In the genomic region with DNA sequence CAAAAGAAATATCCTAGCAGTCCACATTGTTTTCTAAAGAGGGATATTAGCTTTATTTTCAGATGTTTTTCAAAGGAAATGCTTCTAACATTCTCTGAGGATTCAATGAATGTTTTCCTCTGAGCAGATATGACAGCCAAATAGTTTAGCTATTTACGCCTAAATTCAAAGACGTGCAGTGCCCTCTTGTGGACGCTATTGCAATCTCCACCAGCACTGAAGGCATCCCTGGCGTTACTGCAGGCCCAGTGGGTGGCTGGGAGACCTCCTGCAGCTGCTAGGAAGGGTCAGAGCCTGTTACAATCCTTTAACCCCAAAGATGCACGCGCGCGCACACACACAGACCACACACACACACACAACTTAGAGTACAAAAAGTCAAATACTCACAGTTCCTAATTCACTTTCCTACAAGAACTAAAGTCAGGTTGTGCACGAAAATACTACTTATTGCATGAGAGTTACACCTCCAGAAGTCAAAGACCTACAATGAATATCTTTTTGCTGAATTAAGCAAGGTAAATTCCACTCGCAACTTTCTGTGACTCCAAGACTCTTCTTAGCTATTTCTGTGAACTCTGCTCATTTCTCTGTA, we compare ENCODE assay signal across 8 cellular contexts.
DNase-seq lines count a peak whose midpoint lies in the region; ATAC-seq, FAIRE-seq and TF ChIP-seq lines count a peak whose summit lies in the region.

No MANE protein-coding gene starts in this region.

- no peak overlapping the region for H2AFZ ChIP-seq in GM12878 (ENCODE audit: control insufficient read depth, low read depth, low read length)

- H3K36me3 ChIP-seq in A673 (ENCODE audit: insufficient read depth, low read length, poor library complexity, severe bottlenecking) (no peaks in the 10 kb centered on the region), MG63 (no peaks in the 10 kb centered on the region), SJSA1 (no peaks in the 10 kb centered on the region), GM12878 (ENCODE audit: control insufficient read depth in 2 of 2, insufficient read depth in 2 of 2, low read length in 1 of 2) (no peaks in the 10 kb centered on the region), spleen (no peaks in the 10 kb centered on the region)

- DNase-seq in A673 (ENCODE audit: low spot score), result peak; percentile 83
- peak; percentile 63 for DNase-seq in MG63
- DNase-seq in SJSA1 (ENCODE audit: low read depth in 1 of 2, low spot score in 2 of 2), result peak; percentile 65 to 72
- DNase-seq in GM12878 (ENCODE audit: low read depth, low spot score), result no peak
- peak; percentile 88 for DNase-seq in iPS DF 4.7 (ENCODE audit: extremely low read depth, low spot score)
- no peak for DNase-seq in spleen

- H4K20me1 ChIP-seq in GM12878 (ENCODE audit: control insufficient read depth, insufficient read depth), result no peaks in the 10 kb centered on the region

- no peak overlapping the region for H3K4me2 ChIP-seq in GM12878 (ENCODE audit: control insufficient read depth, insufficient read depth)

- POLR2A ChIA-PET in A673 (lab: Charles Lee; ENCODE audit: low non-redundant PET), result no interaction called here
- POLR2A ChIA-PET in GM12878 (lab: Charles Lee), result no interaction called here

- TF ChIP-seq CTCF in A673 (conservative IDR thresholded peaks at IDR 0.05; ENCODE audit: low read depth, low read length) (peak; percentile 91), GM12875 (IDR thresholded peaks at IDR 0.05; ENCODE audit: borderline replicate concordance, insufficient read depth, low read depth, low read length) (peak; percentile 54; the same call in 1 of the 2 replicates), GM12878 (IDR thresholded peaks at IDR 0.05 in 2 of 3, conservative IDR thresholded peaks at IDR 0.05 in 1 of 3; ENCODE audit: control insufficient read depth in 2 of 3, extremely low read depth in 1 of 3, insufficient read depth in 1 of 3, low read depth in 3 of 3, low read length in 3 of 3) (peak; percentile 55 to 60 (median 57)), spleen (IDR thresholded peaks at IDR 0.05 in 8 of 11, conservative IDR thresholded peaks at IDR 0.05 in 3 of 11) (peak; percentile 11 to 79 (median 61))

- peak; percentile 62 for TF ChIP-seq RAD21 in GM12878 (IDR thresholded peaks at IDR 0.05; ENCODE audit: insufficient read depth, low read depth, low read length)

- TF ChIP-seq EP300 in GM12878 (IDR thresholded peaks at IDR 0.05; ENCODE audit: borderline replicate concordance in 1 of 2, control insufficient read depth in 1 of 2, low read depth in 2 of 2, low read length in 2 of 2), result no peak

- H3K9me3 ChIP-seq in A673 (ENCODE audit: low read depth, low read length, poor library complexity, severe bottlenecking), result no peaks in the 10 kb centered on the region
- no peaks in the 10 kb centered on the region for H3K9me3 ChIP-seq in MG63
- H3K9me3 ChIP-seq in SJSA1 (replicated peaks), result no peaks in the 10 kb centered on the region
- no peaks in the 10 kb centered on the region for H3K9me3 ChIP-seq in GM12878 (replicated peaks; ENCODE audit: control insufficient read depth, insufficient read depth, low read length)
- no peaks in the 10 kb centered on the region for H3K9me3 ChIP-seq in spleen

- H3K4me1 ChIP-seq in A673 (ENCODE audit: insufficient read depth, low read length, poor library complexity, severe bottlenecking) (no peaks in the 10 kb centered on the region), SJSA1 (replicated peaks) (peaks cover 8% of the 10 kb centered on the region; the same call in 1 of the 2 replicates), GM12878 (ENCODE audit: control insufficient read depth, insufficient read depth, low read length) (no peaks in the 10 kb centered on the region), spleen (no peaks in the 10 kb centered on the region)

- peak; percentile 68 for ATAC-seq in GM12878
- no peak for ATAC-seq in GM19328 (IDR thresholded peaks at IDR 0.05; ENCODE audit: unreplicated experiment)

- CTCF ChIA-PET in A673 (lab: Charles Lee), result interaction anchor here (0.5 to 1.2 kb wide), 11 partner anchors 9 to 746 kb away, joined by 3 to 6 read pairs (median 4); no protein-coding TSS in a partner anchor
- CTCF ChIA-PET in GM12878 (lab: Yijun Ruan, JAX), result interaction anchor here (0.7 to 3.8 kb wide), 24 partner anchors 8 to 1609 kb away, joined by 3 to 58 read pairs (median 4); no protein-coding TSS in a partner anchor

- no peak overlapping the region for H3K4me3 ChIP-seq in A673 (ENCODE audit: low read depth, low read length, poor library complexity, severe bottlenecking)
- H3K4me3 ChIP-seq in GM12875 (ENCODE audit: low read depth, low read length), result no peak overlapping the region
- H3K4me3 ChIP-seq in MG63, result no peak overlapping the region
- H3K4me3 ChIP-seq in SJSA1, result no peak overlapping the region
- no peak overlapping the region for H3K4me3 ChIP-seq in GM12878
- H3K4me3 ChIP-seq in spleen, result no peak overlapping the region

- SMC1A ChIA-PET in GM12878 (lab: Charles Lee; ENCODE audit: uncharacterized antibody, unreplicated experiment), result interaction anchor here (0.7 to 3.5 kb wide), 20 partner anchors 9 to 731 kb away, joined by 3 to 30 read pairs (median 4); no protein-coding TSS in a partner anchor

- no peak for FAIRE-seq in GM12878 (lab: Jason Lieb, UNC)

- H3K27me3 ChIP-seq in A673 (replicated peaks; ENCODE audit: insufficient read depth, low read depth, low read length, poor library complexity) (no peaks in the 10 kb centered on the region), MG63 (no peaks in the 10 kb centered on the region), SJSA1 (replicated peaks) (no peaks in the 10 kb centered on the region), GM12878 (replicated peaks in 1 of 2; ENCODE audit: control insufficient read depth in 2 of 2, insufficient read depth in 2 of 2, low read length in 1 of 2) (no peaks in the 10 kb centered on the region), spleen (replicated peaks in 1 of 7) (no peaks in the 10 kb centered on the region)

- in situ Hi-C loops in GM12878 (cut with MboI), result no loop called here

- 35% methylated on average over 10 of the region's 10 CpGs for WGBS in GM12878 (ENCODE audit: insufficient coverage, insufficient replicate concordance, low lambda C conversion rate, missing lambda C conversion rate)
- WGBS in spleen, 5 donors, result 24 to 33% (median 26%) methylated on average over 10 of the region's 10 CpGs

- no peak overlapping the region for H3K9ac ChIP-seq in GM12878 (ENCODE audit: control insufficient read depth, insufficient read depth, low read length)

- H3K27ac ChIP-seq in A673 (ENCODE audit: low read depth, low read length, poor library complexity, severe bottlenecking) (no peak overlapping the region), SJSA1 (no peak overlapping the region), GM12878 (ENCODE audit: control insufficient read depth, insufficient read depth) (no peak overlapping the region), spleen (no peak overlapping the region)

- RAD21 ChIA-PET in GM12878 (lab: Charles Lee; ENCODE audit: unreplicated experiment), result interaction anchor here (0.7 to 3.2 kb wide), 14 partner anchors 114 to 569 kb away, joined by 3 to 23 read pairs (median 3); no protein-coding TSS in a partner anchor

- BruUV-seq in A673 (replicated peaks; lab: Mats Ljungman, UMichigan) (no TSS peak), GM12878 (replicated peaks; lab: Mats Ljungman, UMichigan) (no TSS peak)

- no peaks in the 10 kb centered on the region for H3K79me2 ChIP-seq in GM12878 (ENCODE audit: control insufficient read depth, insufficient read depth, low read length)

- intact Hi-C loops in A673 (cut with micrococcal nuclease; ENCODE audit: unreplicated experiment) (loop anchor here (2.0 to 10.0 kb wide), 5 partner anchors 295 to 1609 kb away; no protein-coding TSS in a partner anchor), GM12878 (cut with micrococcal nuclease; ENCODE audit: unreplicated experiment) (loop anchor here (5.0 kb wide), 1 partner anchor 1610 kb away; no protein-coding TSS in a partner anchor), spleen (cut with DNase I; ENCODE audit: low total_unique reads) (no loop called here)

- TF ChIP-seq POLR2A in GM12878 (IDR thresholded peaks at IDR 0.05; ENCODE audit: low read depth, low read length) (no peak), spleen (IDR thresholded peaks at IDR 0.05) (no peak)

TF ChIP-seq in GM12878, 131 proteins besides CTCF, POLR2A, EP300 and RAD21:
- TF ChIP-seq, protein P1, sequence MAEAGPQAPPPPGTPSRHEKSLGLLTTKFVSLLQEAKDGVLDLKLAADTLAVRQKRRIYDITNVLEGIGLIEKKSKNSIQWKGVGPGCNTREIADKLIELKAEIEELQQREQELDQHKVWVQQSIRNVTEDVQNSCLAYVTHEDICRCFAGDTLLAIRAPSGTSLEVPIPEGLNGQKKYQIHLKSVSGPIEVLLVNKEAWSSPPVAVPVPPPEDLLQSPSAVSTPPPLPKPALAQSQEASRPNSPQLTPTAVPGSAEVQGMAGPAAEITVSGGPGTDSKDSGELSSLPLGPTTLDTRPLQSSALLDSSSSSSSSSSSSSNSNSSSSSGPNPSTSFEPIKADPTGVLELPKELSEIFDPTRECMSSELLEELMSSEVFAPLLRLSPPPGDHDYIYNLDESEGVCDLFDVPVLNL (IDR thresholded peaks at IDR 0.05; ENCODE audit: low read depth, low read length), result no peak
- TF ChIP-seq SMC3 (IDR thresholded peaks at IDR 0.05; ENCODE audit: borderline replicate concordance, low read length) (peak; percentile 48; the same call in 1 of the 2 replicates), NRF1 (conservative IDR thresholded peaks at IDR 0.05; ENCODE audit: low read depth, low read length) (no peak), HDAC6 (IDR thresholded peaks at IDR 0.05; ENCODE audit: unreplicated experiment) (no peak), HDAC2 (IDR thresholded peaks at IDR 0.05) (no peak), SUZ12 (IDR thresholded peaks at IDR 0.05; ENCODE audit: unreplicated experiment) (no peak), NR2C2 (IDR thresholded peaks at IDR 0.05; ENCODE audit: borderline replicate concordance, control insufficient read depth, insufficient read length, low read depth) (no peak), EZH2 (IDR thresholded peaks at IDR 0.05; ENCODE audit: borderline replicate concordance, control insufficient read depth, low read depth, low read length) (no peak)

Comparison
In these comparisons a context has a peak if more than half of its experiments do, and no peak if none do; other contexts are left out.
1. DNase-seq: peak in A673 (single experiment), MG63 (single experiment), SJSA1 (2 of 2) and iPS DF 4.7 (single experiment); none in GM12878 (single experiment) and spleen (single experiment).
2. Peak in every context shown above with its lines, with median percentiles within 50 percentile points of each other: CTCF ChIP-seq.